Comparison of ENCODE assay signal across 22 cellular contexts in genomic region chr13:66328486-66328885, GRCh38.
"Had no signal": no experiment of that assay in that cellular context is flagged by ENCODE, and none has a peak within 500 bp of the region (broad histone marks: within the 10 kb centered on the region; RNA-seq: fewer than 3 reads in every experiment).

No MANE protein-coding gene starts in this region.

- DNase-seq: colonic mucosa; cortex of kidney; effector CD8-positive, alpha-beta T cell; effector memory CD8-positive, alpha-beta T cell; endodermal cell; erythroblast; esophagus squamous epithelium; foreskin fibroblast; foreskin melanocyte; gastrocnemius medialis; glutamatergic neuron; head of caudate nucleus; heart right ventricle; hippocampal formation; left cardiac atrium; left lung; left ventricle myocardium superior; lower lobe of right lung; mesenchymal stem cell; mucosa of descending colon had no signal

- H3K27me3 ChIP-seq: colonic mucosa, esophagus squamous epithelium, gastrocnemius medialis, heart right ventricle, left lung had no signal

- H3K27ac ChIP-seq: colonic mucosa, epithelial cell of prostate, esophagus squamous epithelium, gastrocnemius medialis, heart right ventricle, left lung, lower lobe of right lung had no signal

- H3K4me1 ChIP-seq: colonic mucosa, esophagus squamous epithelium, gastrocnemius medialis, heart right ventricle, left lung, lower lobe of right lung had no signal

- H3K4me3 ChIP-seq: colonic mucosa, esophagus squamous epithelium, gastrocnemius medialis, heart right ventricle, left lung, lower lobe of right lung, mucosa of descending colon had no signal

- ATAC-seq: effector memory CD8-positive, alpha-beta T cell; esophagus mucosa; gastrocnemius medialis; heart right ventricle; left cardiac atrium; left lung; left ventricle myocardium superior; lower lobe of right lung; mucosa of descending colon had no signal

- H3K9me3 ChIP-seq: colonic mucosa, esophagus squamous epithelium, gastrocnemius medialis, heart right ventricle, left lung, lower lobe of right lung, mucosa of descending colon had no signal

- H3K36me3 ChIP-seq: colonic mucosa, esophagus squamous epithelium, gastrocnemius medialis, heart right ventricle, left lung, lower lobe of right lung had no signal
